ENCODE assay signal across 1 cellular context in genomic region chr17:2789700-2790099, GRCh38.
TF ChIP-seq lines count a peak whose summit lies in the region.

No MANE protein-coding gene starts in this region.

TF ChIP-seq in WTC11, 78 proteins besides CTCF, POLR2A, EP300 and RAD21 (continued from another document):
- TF ChIP-seq AFF4 (CRISPR knock-in tag; IDR thresholded peaks at IDR 0.05; ENCODE audit: borderline replicate concordance) (no peak), FOXP4 (CRISPR knock-in tag; IDR thresholded peaks at IDR 0.05) (no peak), FOXP1 (CRISPR knock-in tag; IDR thresholded peaks at IDR 0.05; ENCODE audit: borderline replicate concordance) (no peak), ZBTB21 (CRISPR knock-in tag; IDR thresholded peaks at IDR 0.05; ENCODE audit: borderline replicate concordance) (no peak)
TF ChIP-seq in WTC11: peak in this region for 0.
